In genomic region chr20:10172998-10173655, GRCh38 we compare ENCODE assay signal across 15 cellular contexts. TPM values are rescaled to one million over a fixed set of nuclear protein-coding genes. Genes with fewer than 3 reads are reported as not detected.
DNase-seq lines count a peak whose midpoint lies in the region; ATAC-seq and TF ChIP-seq lines count a peak whose summit lies in the region.
"Had no signal": no experiment of that assay in that cellular context is flagged by ENCODE, and none has a peak within 500 bp of the region (broad histone marks: within the 10 kb centered on the region; RNA-seq: fewer than 3 reads in every experiment).

No MANE protein-coding gene starts in this region.

- peaks cover 5% of the 10 kb centered on the region for H3K4me1 Mint-ChIP-seq in CD8-positive, alpha-beta T cell (ENCODE audit: low read depth)

- no peak for TF ChIP-seq POLR2A in gastroesophageal sphincter (IDR thresholded peaks at IDR 0.05)

- no peak overlapping the region for H3K27ac Mint-ChIP-seq in CD8-positive, alpha-beta T cell
- H3K27ac Mint-ChIP-seq: activated CD4-positive, alpha-beta memory T cell treated with anti-CD3 and anti-CD28 coated beads, Interleukin-2, amount 10 ng/mL, durations not matched to agents 7 days and 5 days; memory B cell had no signal

- WGBS in gastroesophageal sphincter (ENCODE audit: low coverage in 1 of 2), 2 donors: 69 to 88% methylated on average over 4 to 6 of the region's 16 CpGs

- TF ChIP-seq CTCF in CD8-positive, alpha-beta T cell (IDR thresholded peaks at IDR 0.05): no peak
- no peak for TF ChIP-seq CTCF in coronary artery (IDR thresholded peaks at IDR 0.05)
- TF ChIP-seq CTCF in parathyroid adenoma (IDR thresholded peaks at IDR 0.05): no peak
- TF ChIP-seq CTCF in gastroesophageal sphincter (IDR thresholded peaks at IDR 0.05): no peak

- POLR2A ChIA-PET in CD8-positive, alpha-beta T cell (lab: Charles Lee): no interaction called here

- no peaks in the 10 kb centered on the region for H3K36me3 Mint-ChIP-seq in CD8-positive, alpha-beta T cell
- H3K36me3 Mint-ChIP-seq: memory B cell had no signal

- H3K79me2 ChIP-seq in parathyroid adenoma: no peaks in the 10 kb centered on the region

- no peaks in the 10 kb centered on the region for H3K36me3 ChIP-seq in CD8-positive, alpha-beta T cell (ENCODE audit: insufficient read depth, low read length)
- no peaks in the 10 kb centered on the region for H3K36me3 ChIP-seq in parathyroid adenoma (ENCODE audit: control insufficient read depth, insufficient read depth, low read length)
- no peaks in the 10 kb centered on the region for H3K36me3 ChIP-seq in gastroesophageal sphincter

- intact Hi-C loops in CD8-positive, alpha-beta T cell (cut with DNase I, micrococcal nuclease): no loop called here
- intact Hi-C loops in left colon (cut with DNase I, micrococcal nuclease): no loop called here

- H3K4me3 ChIP-seq in CD8-positive, alpha-beta T cell (ENCODE audit: low read depth, low read length): no peak overlapping the region
- H3K4me3 ChIP-seq in coronary artery: peak overlapping the region; percentile 64
- H3K4me3 ChIP-seq in parathyroid adenoma (ENCODE audit: low read depth, low read length): no peak overlapping the region
- H3K4me3 ChIP-seq in gastroesophageal sphincter: no peak overlapping the region

- H3K4me1 ChIP-seq in CD8-positive, alpha-beta T cell (ENCODE audit: insufficient read depth, low read length): no peaks in the 10 kb centered on the region
- H3K4me1 ChIP-seq in parathyroid adenoma (peaks cover 13% of the 10 kb centered on the region), gastroesophageal sphincter (peaks cover 0 to 13% (median 0%) of the 10 kb centered on the region in 3 donors)
- H3K4me1 ChIP-seq: foreskin keratinocyte had no signal

- peak overlapping the region; percentile 89 for H2AFZ ChIP-seq in parathyroid adenoma

- no peak for ATAC-seq in CD8-positive, alpha-beta T cell
- ATAC-seq in left colon (no peak), gastroesophageal sphincter (no peak)

- DNase-seq in CD8-positive, alpha-beta T cell: no peak
- DNase-seq in M059J (ENCODE audit: low read depth) (peak; percentile 23), coronary artery (ENCODE audit: low spot score) (no peak), epidermal melanocyte (ENCODE audit: insufficient read length, low spot score) (no peak), retina (no peak), left colon (no peak)
- DNase-seq: activated CD4-positive, alpha-beta memory T cell treated with anti-CD3 and anti-CD28 coated beads, Interleukin-2, amount 10 ng/mL, durations not matched to agents 7 days and 5 days; effector CD4-positive, alpha-beta T cell; foreskin keratinocyte; NCI-H1930; stimulated activated CD4-positive, alpha-beta T cell treated with anti-CD3 and anti-CD28 coated beads, Interleukin-15, amount 100 ng/mL, for 24 hours had no signal

- H3K9me3 ChIP-seq in CD8-positive, alpha-beta T cell (ENCODE audit: low read length): no peaks in the 10 kb centered on the region
- no peaks in the 10 kb centered on the region for H3K9me3 ChIP-seq in parathyroid adenoma (ENCODE audit: control insufficient read depth, low read length)
- H3K9me3 ChIP-seq in gastroesophageal sphincter: peaks cover 0 to 5% (median 0%) of the 10 kb centered on the region in 3 donors

- H3K27ac ChIP-seq in CD8-positive, alpha-beta T cell (ENCODE audit: low read depth, low read length): no peak overlapping the region
- H3K27ac ChIP-seq in coronary artery (no peak overlapping the region), parathyroid adenoma (peak overlapping the region; percentile 92), gastroesophageal sphincter (no peak overlapping the region)
- H3K27ac ChIP-seq: C4-2B, foreskin keratinocyte had no signal

- no peak for TF ChIP-seq EP300 in gastroesophageal sphincter (IDR thresholded peaks at IDR 0.05)

- peak overlapping the region; percentile 75 for H3K4me2 ChIP-seq in parathyroid adenoma (ENCODE audit: low read length)

- CTCF ChIA-PET in CD8-positive, alpha-beta T cell (lab: Charles Lee): no interaction called here

- peaks cover 8% of the 10 kb centered on the region for H3K27me3 ChIP-seq in CD8-positive, alpha-beta T cell (ENCODE audit: insufficient read depth, low read length)
- H3K27me3 ChIP-seq in parathyroid adenoma (ENCODE audit: control insufficient read depth, insufficient read depth, low read length): no peaks in the 10 kb centered on the region
- H3K27me3 ChIP-seq in gastroesophageal sphincter: peaks cover 32% of the 10 kb centered on the region

- H3K9ac ChIP-seq in parathyroid adenoma: no peak overlapping the region

- H3K27me3 Mint-ChIP-seq in CD8-positive, alpha-beta T cell (ENCODE audit: low read depth): peaks cover 31% of the 10 kb centered on the region

- H3K4me3 Mint-ChIP-seq in CD8-positive, alpha-beta T cell: peak overlapping the region; percentile 48

- H3K9me3 Mint-ChIP-seq in CD8-positive, alpha-beta T cell: peaks cover 8% of the 10 kb centered on the region
- H3K9me3 Mint-ChIP-seq: activated CD4-positive, alpha-beta memory T cell treated with anti-CD3 and anti-CD28 coated beads, Interleukin-2, amount 10 ng/mL, durations not matched to agents 7 days and 5 days had no signal

RNA-seq across cellular contexts. Expression of gene SNAP25, which starts 45.5 kb away (rescaled TPM):
- total RNA-seq in CD8-positive, alpha-beta T cell: not detected
- total RNA-seq in M059J (2014; rRNA removed; shearing (Covaris generic)): 11.9 and 15.0 TPM in 2 replicates
- total RNA-seq in left colon: 1 to 10 TPM in 1 of 2 donors, under 1 TPM in 1; 0.76 to 1.7 TPM
- total RNA-seq in gastroesophageal sphincter: 1 to 10 TPM in 3 of 4 donors, under 1 TPM in 1; 0.47 to 5.5 (median 2.3) TPM
- total RNA-seq: foreskin keratinocyte had no signal
